In the genomic region with DNA sequence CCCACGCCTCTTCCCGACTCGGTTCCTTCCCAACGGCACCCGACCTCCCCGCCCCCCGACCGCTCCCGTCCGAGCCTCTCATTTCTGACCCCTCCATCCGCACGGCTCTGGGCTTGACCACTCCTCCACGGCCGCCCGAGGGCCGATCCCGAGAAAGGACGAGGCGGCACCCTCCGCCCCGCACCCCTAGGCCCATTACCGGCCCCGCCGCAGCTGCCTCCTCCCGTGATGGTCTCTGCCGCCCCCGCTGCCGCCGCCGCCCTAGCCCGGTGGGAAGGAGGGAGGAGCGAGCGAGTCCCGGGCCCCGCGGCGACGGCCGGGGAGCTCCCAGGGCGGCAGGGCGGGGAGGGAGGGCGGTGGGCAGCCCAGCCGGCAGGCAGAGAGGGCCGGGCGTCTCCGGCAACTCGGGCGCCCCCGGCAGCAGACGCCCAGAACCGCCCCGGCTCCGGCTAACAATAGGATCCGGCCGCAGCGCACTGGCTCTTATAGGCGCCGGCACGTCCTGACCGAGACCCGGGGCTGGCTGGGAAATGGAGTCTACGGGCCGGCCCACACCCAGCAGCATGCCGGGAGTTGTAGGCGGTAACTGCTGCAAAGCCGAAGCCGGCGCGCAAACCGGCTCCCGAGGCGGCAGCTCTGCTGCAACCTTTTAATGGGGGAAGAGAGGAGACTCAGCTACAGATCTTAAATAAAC, we compare ENCODE assay signal across 1 cellular context.
TF ChIP-seq lines count a peak whose summit lies in the region.

A gene with protein sequence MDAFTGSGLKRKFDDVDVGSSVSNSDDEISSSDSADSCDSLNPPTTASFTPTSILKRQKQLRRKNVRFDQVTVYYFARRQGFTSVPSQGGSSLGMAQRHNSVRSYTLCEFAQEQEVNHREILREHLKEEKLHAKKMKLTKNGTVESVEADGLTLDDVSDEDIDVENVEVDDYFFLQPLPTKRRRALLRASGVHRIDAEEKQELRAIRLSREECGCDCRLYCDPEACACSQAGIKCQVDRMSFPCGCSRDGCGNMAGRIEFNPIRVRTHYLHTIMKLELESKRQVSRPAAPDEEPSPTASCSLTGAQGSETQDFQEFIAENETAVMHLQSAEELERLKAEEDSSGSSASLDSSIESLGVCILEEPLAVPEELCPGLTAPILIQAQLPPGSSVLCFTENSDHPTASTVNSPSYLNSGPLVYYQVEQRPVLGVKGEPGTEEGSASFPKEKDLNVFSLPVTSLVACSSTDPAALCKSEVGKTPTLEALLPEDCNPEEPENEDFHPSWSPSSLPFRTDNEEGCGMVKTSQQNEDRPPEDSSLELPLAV (minus strand): TSS at position 457 of the 694 bp plus-strand sequence. CDS start 7,035 bp downstream, outside the sequence.

TF ChIP-seq in K562, 482 proteins besides CTCF, POLR2A, EP300 and RAD21 (continued from another document and continues in another):
- TF ChIP-seq, protein P1, sequence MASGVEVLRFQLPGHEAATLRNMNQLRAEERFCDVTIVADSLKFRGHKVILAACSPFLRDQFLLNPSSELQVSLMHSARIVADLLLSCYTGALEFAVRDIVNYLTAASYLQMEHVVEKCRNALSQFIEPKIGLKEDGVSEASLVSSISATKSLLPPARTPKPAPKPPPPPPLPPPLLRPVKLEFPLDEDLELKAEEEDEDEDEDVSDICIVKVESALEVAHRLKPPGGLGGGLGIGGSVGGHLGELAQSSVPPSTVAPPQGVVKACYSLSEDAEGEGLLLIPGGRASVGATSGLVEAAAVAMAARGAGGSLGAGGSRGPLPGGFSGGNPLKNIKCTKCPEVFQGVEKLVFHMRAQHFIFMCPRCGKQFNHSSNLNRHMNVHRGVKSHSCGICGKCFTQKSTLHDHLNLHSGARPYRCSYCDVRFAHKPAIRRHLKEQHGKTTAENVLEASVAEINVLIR (CRISPR knock-in tag; IDR thresholded peaks at IDR 0.05) = 0 out of 2 replicates have a peak, but pooled peaks have one; percentile 23
- TF ChIP-seq, protein P2, sequence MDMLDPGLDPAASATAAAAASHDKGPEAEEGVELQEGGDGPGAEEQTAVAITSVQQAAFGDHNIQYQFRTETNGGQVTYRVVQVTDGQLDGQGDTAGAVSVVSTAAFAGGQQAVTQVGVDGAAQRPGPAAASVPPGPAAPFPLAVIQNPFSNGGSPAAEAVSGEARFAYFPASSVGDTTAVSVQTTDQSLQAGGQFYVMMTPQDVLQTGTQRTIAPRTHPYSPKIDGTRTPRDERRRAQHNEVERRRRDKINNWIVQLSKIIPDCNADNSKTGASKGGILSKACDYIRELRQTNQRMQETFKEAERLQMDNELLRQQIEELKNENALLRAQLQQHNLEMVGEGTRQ (CRISPR knock-in tag; IDR thresholded peaks at IDR 0.05) = no peak
- TF ChIP-seq GATAD2A (IDR thresholded peaks at IDR 0.05) (0 out of 2 replicates have a peak, but pooled peaks have one; percentile 56), ZNF830 (CRISPR knock-in tag; IDR thresholded peaks at IDR 0.05) (no peak), CBFA2T2 (conservative IDR thresholded peaks at IDR 0.05) (no peak), C11orf30 (IDR thresholded peaks at IDR 0.05; ENCODE audit: low read depth) (no peak), ZNF274 (IDR thresholded peaks at IDR 0.05; ENCODE audit: borderline replicate concordance, low read depth, low read length) (no peak), KAT2B (IDR thresholded peaks at IDR 0.05; ENCODE audit: low read depth, low read length) (no peak), U2AF1 (optimal IDR thresholded peaks at IDR 0.05; ENCODE audit: low read depth, low read length) (peak; percentile 93), ZNF717 (CRISPR knock-in tag; IDR thresholded peaks at IDR 0.05) (no peak), SMAD4 (CRISPR knock-in tag; conservative IDR thresholded peaks at IDR 0.05) (peak; percentile 69), NRF1 (conservative IDR thresholded peaks at IDR 0.05 in 1 of 2, IDR thresholded peaks at IDR 0.05 in 1 of 2) (peak; percentile 76 to 78), NFE2L1 (tag; IDR thresholded peaks at IDR 0.05; ENCODE audit: borderline replicate concordance, low read depth) (no peak), COPS2 (conservative IDR thresholded peaks at IDR 0.05) (no peak), NCOA6 (IDR thresholded peaks at IDR 0.05) (no peak), ZNF347 (CRISPR knock-in tag; IDR thresholded peaks at IDR 0.05; ENCODE audit: low read depth) (no peak), HDAC6 (IDR thresholded peaks at IDR 0.05; ENCODE audit: low read depth, low read length) (no peak), SNRNP70 (optimal IDR thresholded peaks at IDR 0.05; ENCODE audit: low read depth, low read length) (no peak), TBL1XR1 (IDR thresholded peaks at IDR 0.05; ENCODE audit: low read length in 2 of 2) (peak in 1 of 2 experiments; percentile 50; a peak in 1 of 4 replicates)
- TF ChIP-seq, protein P3, sequence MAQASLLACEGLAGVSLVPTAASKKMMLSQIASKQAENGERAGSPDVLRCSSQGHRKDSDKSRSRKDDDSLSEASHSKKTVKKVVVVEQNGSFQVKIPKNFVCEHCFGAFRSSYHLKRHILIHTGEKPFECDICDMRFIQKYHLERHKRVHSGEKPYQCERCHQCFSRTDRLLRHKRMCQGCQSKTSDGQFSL (CRISPR knock-in tag; IDR thresholded peaks at IDR 0.05) = no peak
- TF ChIP-seq, protein P3 (tag; IDR thresholded peaks at IDR 0.05) = no peak
- TF ChIP-seq, protein P4, sequence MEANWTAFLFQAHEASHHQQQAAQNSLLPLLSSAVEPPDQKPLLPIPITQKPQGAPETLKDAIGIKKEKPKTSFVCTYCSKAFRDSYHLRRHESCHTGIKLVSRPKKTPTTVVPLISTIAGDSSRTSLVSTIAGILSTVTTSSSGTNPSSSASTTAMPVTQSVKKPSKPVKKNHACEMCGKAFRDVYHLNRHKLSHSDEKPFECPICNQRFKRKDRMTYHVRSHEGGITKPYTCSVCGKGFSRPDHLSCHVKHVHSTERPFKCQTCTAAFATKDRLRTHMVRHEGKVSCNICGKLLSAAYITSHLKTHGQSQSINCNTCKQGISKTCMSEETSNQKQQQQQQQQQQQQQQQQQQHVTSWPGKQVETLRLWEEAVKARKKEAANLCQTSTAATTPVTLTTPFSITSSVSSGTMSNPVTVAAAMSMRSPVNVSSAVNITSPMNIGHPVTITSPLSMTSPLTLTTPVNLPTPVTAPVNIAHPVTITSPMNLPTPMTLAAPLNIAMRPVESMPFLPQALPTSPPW (CRISPR knock-in tag; IDR thresholded peaks at IDR 0.05) = peak; percentile 90
- TF ChIP-seq, protein P5, sequence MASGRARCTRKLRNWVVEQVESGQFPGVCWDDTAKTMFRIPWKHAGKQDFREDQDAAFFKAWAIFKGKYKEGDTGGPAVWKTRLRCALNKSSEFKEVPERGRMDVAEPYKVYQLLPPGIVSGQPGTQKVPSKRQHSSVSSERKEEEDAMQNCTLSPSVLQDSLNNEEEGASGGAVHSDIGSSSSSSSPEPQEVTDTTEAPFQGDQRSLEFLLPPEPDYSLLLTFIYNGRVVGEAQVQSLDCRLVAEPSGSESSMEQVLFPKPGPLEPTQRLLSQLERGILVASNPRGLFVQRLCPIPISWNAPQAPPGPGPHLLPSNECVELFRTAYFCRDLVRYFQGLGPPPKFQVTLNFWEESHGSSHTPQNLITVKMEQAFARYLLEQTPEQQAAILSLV (tag; IDR thresholded peaks at IDR 0.05) = no peak
- TF ChIP-seq, protein P6, sequence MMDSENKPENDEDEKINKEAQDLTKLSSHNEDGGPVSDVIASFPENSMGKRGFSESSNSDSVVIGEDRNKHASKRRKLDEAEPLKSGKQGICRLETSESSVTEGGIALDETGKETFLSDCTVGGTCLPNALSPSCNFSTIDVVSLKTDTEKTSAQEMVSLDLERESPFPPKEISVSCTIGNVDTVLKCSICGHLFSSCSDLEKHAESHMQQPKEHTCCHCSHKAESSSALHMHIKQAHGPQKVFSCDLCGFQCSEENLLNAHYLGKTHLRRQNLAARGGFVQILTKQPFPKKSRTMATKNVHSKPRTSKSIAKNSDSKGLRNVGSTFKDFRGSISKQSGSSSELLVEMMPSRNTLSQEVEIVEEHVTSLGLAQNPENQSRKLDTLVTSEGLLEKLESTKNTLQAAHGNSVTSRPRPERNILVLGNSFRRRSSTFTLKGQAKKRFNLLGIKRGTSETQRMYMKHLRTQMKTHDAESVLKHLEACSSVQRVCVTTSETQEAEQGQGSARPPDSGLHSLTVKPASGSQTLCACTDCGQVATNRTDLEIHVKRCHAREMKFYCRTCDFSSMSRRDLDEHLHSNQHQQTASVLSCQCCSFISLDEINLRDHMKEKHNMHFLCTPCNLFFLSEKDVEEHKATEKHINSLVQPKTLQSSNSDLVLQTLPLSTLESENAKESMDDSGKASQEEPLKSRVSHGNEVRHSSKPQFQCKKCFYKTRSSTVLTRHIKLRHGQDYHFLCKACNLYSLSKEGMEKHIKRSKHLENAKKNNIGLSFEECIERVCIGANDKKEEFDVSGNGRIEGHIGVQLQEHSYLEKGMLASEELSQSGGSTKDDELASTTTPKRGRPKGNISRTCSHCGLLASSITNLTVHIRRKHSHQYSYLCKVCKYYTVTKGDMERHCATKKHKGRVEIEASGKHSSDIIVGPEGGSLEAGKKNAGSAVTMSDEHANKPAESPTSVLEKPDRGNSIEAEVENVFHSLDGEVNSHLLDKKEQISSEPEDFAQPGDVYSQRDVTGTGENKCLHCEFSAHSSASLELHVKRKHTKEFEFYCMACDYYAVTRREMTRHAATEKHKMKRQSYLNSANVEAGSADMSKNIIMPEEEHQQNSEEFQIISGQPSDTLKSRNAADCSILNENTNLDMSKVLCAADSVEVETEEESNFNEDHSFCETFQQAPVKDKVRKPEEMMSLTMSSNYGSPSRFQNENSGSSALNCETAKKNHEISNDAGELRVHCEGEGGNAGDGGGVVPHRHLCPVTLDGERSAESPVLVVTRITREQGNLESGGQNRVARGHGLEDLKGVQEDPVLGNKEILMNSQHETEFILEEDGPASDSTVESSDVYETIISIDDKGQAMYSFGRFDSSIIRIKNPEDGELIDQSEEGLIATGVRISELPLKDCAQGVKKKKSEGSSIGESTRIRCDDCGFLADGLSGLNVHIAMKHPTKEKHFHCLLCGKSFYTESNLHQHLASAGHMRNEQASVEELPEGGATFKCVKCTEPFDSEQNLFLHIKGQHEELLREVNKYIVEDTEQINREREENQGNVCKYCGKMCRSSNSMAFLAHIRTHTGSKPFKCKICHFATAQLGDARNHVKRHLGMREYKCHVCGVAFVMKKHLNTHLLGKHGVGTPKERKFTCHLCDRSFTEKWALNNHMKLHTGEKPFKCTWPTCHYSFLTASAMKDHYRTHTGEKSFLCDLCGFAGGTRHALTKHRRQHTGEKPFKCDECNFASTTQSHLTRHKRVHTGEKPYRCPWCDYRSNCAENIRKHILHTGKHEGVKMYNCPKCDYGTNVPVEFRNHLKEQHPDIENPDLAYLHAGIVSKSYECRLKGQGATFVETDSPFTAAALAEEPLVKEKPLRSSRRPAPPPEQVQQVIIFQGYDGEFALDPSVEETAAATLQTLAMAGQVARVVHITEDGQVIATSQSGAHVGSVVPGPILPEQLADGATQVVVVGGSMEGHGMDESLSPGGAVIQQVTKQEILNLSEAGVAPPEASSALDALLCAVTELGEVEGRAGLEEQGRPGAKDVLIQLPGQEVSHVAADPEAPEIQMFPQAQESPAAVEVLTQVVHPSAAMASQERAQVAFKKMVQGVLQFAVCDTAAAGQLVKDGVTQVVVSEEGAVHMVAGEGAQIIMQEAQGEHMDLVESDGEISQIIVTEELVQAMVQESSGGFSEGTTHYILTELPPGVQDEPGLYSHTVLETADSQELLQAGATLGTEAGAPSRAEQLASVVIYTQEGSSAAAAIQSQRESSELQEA (IDR thresholded peaks at IDR 0.05; ENCODE audit: low read depth) = no peak
- TF ChIP-seq, protein P7, sequence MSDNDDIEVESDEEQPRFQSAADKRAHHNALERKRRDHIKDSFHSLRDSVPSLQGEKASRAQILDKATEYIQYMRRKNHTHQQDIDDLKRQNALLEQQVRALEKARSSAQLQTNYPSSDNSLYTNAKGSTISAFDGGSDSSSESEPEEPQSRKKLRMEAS (CRISPR knock-in tag; IDR thresholded peaks at IDR 0.05) = peak; percentile 27; the same call in 1 of the 2 replicates
- TF ChIP-seq, protein P8, sequence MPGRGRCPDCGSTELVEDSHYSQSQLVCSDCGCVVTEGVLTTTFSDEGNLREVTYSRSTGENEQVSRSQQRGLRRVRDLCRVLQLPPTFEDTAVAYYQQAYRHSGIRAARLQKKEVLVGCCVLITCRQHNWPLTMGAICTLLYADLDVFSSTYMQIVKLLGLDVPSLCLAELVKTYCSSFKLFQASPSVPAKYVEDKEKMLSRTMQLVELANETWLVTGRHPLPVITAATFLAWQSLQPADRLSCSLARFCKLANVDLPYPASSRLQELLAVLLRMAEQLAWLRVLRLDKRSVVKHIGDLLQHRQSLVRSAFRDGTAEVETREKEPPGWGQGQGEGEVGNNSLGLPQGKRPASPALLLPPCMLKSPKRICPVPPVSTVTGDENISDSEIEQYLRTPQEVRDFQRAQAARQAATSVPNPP (IDR thresholded peaks at IDR 0.05; ENCODE audit: borderline replicate concordance, insufficient read depth, insufficient read length) = no peak
- TF ChIP-seq, protein P9, sequence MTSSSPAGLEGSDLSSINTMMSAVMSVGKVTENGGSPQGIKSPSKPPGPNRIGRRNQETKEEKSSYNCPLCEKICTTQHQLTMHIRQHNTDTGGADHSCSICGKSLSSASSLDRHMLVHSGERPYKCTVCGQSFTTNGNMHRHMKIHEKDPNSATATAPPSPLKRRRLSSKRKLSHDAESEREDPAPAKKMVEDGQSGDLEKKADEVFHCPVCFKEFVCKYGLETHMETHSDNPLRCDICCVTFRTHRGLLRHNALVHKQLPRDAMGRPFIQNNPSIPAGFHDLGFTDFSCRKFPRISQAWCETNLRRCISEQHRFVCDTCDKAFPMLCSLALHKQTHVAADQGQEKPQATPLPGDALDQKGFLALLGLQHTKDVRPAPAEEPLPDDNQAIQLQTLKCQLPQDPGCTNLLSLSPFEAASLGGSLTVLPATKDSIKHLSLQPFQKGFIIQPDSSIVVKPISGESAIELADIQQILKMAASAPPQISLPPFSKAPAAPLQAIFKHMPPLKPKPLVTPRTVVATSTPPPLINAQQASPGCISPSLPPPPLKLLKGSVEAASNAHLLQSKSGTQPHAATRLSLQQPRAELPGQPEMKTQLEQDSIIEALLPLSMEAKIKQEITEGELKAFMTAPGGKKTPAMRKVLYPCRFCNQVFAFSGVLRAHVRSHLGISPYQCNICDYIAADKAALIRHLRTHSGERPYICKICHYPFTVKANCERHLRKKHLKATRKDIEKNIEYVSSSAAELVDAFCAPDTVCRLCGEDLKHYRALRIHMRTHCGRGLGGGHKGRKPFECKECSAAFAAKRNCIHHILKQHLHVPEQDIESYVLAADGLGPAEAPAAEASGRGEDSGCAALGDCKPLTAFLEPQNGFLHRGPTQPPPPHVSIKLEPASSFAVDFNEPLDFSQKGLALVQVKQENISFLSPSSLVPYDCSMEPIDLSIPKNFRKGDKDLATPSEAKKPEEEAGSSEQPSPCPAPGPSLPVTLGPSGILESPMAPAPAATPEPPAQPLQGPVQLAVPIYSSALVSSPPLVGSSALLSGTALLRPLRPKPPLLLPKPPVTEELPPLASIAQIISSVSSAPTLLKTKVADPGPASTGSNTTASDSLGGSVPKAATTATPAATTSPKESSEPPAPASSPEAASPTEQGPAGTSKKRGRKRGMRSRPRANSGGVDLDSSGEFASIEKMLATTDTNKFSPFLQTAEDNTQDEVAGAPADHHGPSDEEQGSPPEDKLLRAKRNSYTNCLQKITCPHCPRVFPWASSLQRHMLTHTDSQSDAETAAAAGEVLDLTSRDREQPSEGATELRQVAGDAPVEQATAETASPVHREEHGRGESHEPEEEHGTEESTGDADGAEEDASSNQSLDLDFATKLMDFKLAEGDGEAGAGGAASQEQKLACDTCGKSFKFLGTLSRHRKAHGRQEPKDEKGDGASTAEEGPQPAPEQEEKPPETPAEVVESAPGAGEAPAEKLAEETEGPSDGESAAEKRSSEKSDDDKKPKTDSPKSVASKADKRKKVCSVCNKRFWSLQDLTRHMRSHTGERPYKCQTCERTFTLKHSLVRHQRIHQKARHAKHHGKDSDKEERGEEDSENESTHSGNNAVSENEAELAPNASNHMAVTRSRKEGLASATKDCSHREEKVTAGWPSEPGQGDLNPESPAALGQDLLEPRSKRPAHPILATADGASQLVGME (CRISPR knock-in tag; IDR thresholded peaks at IDR 0.05) = no peak
